In genomic region chrX:16892504-16893362, GRCh38 we compare ENCODE assay signal across 9 cellular contexts. TPM values are rescaled to one million over a fixed set of nuclear protein-coding genes. Genes with fewer than 3 reads are reported as not detected.
DNase-seq lines count a peak whose midpoint lies in the region; ATAC-seq, FAIRE-seq and TF ChIP-seq lines count a peak whose summit lies in the region.
"Had no signal": no experiment of that assay in that cellular context is flagged by ENCODE, and none has a peak within 500 bp of the region (broad histone marks: within the 10 kb centered on the region; RNA-seq: fewer than 3 reads in every experiment).

No MANE protein-coding gene starts in this region.

- H3K27ac Mint-ChIP-seq in nephron progenitor cell = no peak overlapping the region

- H3K4me1 ChIP-seq in PC-3 (ENCODE audit: insufficient read depth, low read length) = no peaks in the 10 kb centered on the region

- no peaks in the 10 kb centered on the region for H3K9me3 ChIP-seq in PC-3 (ENCODE audit: low read length)

- H3K27ac ChIP-seq in PC-3 (ENCODE audit: low read length) = no peak overlapping the region

- H3K4me3 ChIP-seq in PC-3 (ENCODE audit: low read length) (peak overlapping the region; percentile 30; the same call in 1 of the 2 replicates), fibroblast of mammary gland (ENCODE audit: control insufficient read depth, low read depth, low read length) (no peak overlapping the region)

- no peaks in the 10 kb centered on the region for H3K9me3 Mint-ChIP-seq in activated T-cell treated with anti-CD3 and anti-CD28 coated beads, Interleukin-2, amount 50 U/mL, for 4 hours
- no peaks in the 10 kb centered on the region for H3K9me3 Mint-ChIP-seq in nephron progenitor cell

- no peaks in the 10 kb centered on the region for H3K9me2 ChIP-seq in PC-3 (replicated peaks; ENCODE audit: low read length)

- peaks cover 11% of the 10 kb centered on the region for H3K4me1 Mint-ChIP-seq in activated T-cell treated with anti-CD3 and anti-CD28 coated beads, Interleukin-2, amount 50 U/mL, for 4 hours (ENCODE audit: low read depth)
- peaks cover 19% of the 10 kb centered on the region for H3K4me1 Mint-ChIP-seq in nephron progenitor cell

- H3K36me3 Mint-ChIP-seq in activated T-cell treated with anti-CD3 and anti-CD28 coated beads, Interleukin-2, amount 50 U/mL, for 4 hours (ENCODE audit: insufficient read depth) = no peaks in the 10 kb centered on the region
- no peaks in the 10 kb centered on the region for H3K36me3 Mint-ChIP-seq in nephron progenitor cell (ENCODE audit: low read depth)

- H3K4me3 Mint-ChIP-seq in activated T-cell treated with anti-CD3 and anti-CD28 coated beads, Interleukin-2, amount 50 U/mL, for 4 hours = no peak overlapping the region
- H3K4me3 Mint-ChIP-seq in nephron progenitor cell = no peak overlapping the region

- ATAC-seq in GM21515 (IDR thresholded peaks at IDR 0.05; ENCODE audit: unreplicated experiment) (peak; percentile 82), PC-3 (peak; percentile 91)
- peak; percentile 56 to 61 for ATAC-seq in activated T-cell treated with anti-CD3 and anti-CD28 coated beads, Interleukin-2, amount 50 U/mL, for 4 hours

- no peaks in the 10 kb centered on the region for H3F3A ChIP-seq in PC-3 (ENCODE audit: low read length, unreplicated experiment)

- H3K36me3 ChIP-seq in PC-3 (ENCODE audit: low read depth, low read length) = no peaks in the 10 kb centered on the region

- H3K27me3 ChIP-seq in PC-3 (ENCODE audit: low read length) = no peaks in the 10 kb centered on the region

- BruUV-seq in PC-3 (replicated peaks; lab: Mats Ljungman, UMichigan) = no TSS peak

- peak overlapping the region; percentile 90 for H2AFZ ChIP-seq in PC-3 (ENCODE audit: low read length)

- H3K79me2 ChIP-seq in PC-3 (ENCODE audit: low read length) = no peaks in the 10 kb centered on the region

- H3K9ac ChIP-seq in PC-3 (ENCODE audit: low read length) = no peak overlapping the region

- CTCF ChIA-PET in PC-3 (lab: Charles Lee) = interaction anchor here (1.0 to 1.8 kb wide), 3 partner anchors 10 to 154 kb away, joined by 4 to 11 read pairs (median 7); no protein-coding TSS in a partner anchor

- peak overlapping the region; percentile 63; the same call in 1 of the 2 replicates for H3K4me2 ChIP-seq in PC-3 (ENCODE audit: low read length)

- intact Hi-C loops in PC-3 (cut with micrococcal nuclease) = loop anchor here (1.0 kb wide), 1 partner anchor 66 kb away; no protein-coding TSS in a partner anchor

- FAIRE-seq in urothelium cell line (lab: Jason Lieb, UNC) = no peak

- no peaks in the 10 kb centered on the region for H3K27me3 Mint-ChIP-seq in activated T-cell treated with anti-CD3 and anti-CD28 coated beads, Interleukin-2, amount 50 U/mL, for 4 hours (ENCODE audit: low read depth)
- peaks cover 4% of the 10 kb centered on the region for H3K27me3 Mint-ChIP-seq in nephron progenitor cell (ENCODE audit: low read depth, poor library complexity)

- no peaks in the 10 kb centered on the region for H4K20me1 ChIP-seq in PC-3 (ENCODE audit: low read length)

- TF ChIP-seq CTCF in PC-3 (conservative IDR thresholded peaks at IDR 0.05; ENCODE audit: low read depth, low read length) (peak; percentile 91), fibroblast of mammary gland (conservative IDR thresholded peaks at IDR 0.05; ENCODE audit: control insufficient read depth, insufficient read depth, low read depth, low read length) (peak; percentile 93), nephron progenitor cell (IDR thresholded peaks at IDR 0.05) (peak; percentile 95)

- DNase-seq in COR-L47 (lab: John Stamatoyannopoulos, UW) (peak; percentile 55), LoVo (ENCODE audit: low spot score) (peak; percentile 67), PC-3 (peak; percentile 85), fibroblast of mammary gland (ENCODE audit: low read depth) (peak; percentile 82), nephron progenitor cell (peak; percentile 74), urothelium cell line (ENCODE audit: low spot score) (peak; percentile 36)
- DNase-seq in activated T-cell treated with anti-CD3 and anti-CD28 coated beads, Interleukin-2, amount 50 U/mL, for 4 hours = peak; percentile 52

- POLR2A ChIA-PET in PC-3 (lab: Charles Lee; ENCODE audit: unreplicated experiment) = no interaction called here

RNA-seq across cellular contexts. Expression of gene RBBP7, which starts 22.6 kb away (rescaled TPM):
- 153 and 155 TPM in 2 replicates for total RNA-seq in PC-3 (2014; rRNA removed)
- 100 to 1,000 TPM in 2 of 3 donors, 10 to 100 TPM in 1; 94.4 to 119 (median 115) TPM for total RNA-seq in activated T-cell treated with anti-CD3 and anti-CD28 coated beads, Interleukin-2, amount 50 U/mL, for 4 hours

RNA-seq across cellular contexts. Expression of gene REPS2, which starts 53.7 kb away (rescaled TPM):
- total RNA-seq in PC-3 (2014; rRNA removed) = 2.6 and 6.3 TPM in 2 replicates
- under 1 TPM in 2 of 3 donors, not detected in 1; 0.03 to 0.05 TPM for total RNA-seq in activated T-cell treated with anti-CD3 and anti-CD28 coated beads, Interleukin-2, amount 50 U/mL, for 4 hours
- total RNA-seq: T-helper 2 cell treated with Interferon-gamma antibody and Interleukin-4, amounts not matched to agents 100 ng/mL and 5 ng/mL, for 36 hours had no signal
